ENCODE assay signal across 14 cellular contexts in the genomic region with DNA sequence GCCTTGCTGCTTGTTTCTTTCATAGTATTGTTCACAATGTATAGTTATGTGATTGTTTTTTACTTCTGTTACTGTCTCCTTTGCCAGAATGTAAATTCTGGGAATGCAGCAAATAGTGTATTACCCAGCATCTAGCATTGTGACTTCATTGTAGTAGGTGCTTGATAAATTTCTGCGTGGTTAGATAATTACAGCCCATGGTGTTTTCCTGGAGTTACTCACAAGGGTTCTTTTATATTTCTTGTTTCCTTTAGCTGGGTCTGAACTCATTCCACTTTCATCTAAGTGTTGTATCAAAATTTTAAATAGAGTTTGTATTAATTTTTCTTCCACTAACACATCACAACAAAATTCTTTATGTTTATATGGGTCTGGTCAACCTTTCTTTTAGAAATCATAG.
DNase-seq lines count a peak whose midpoint lies in the region; ATAC-seq, FAIRE-seq and TF ChIP-seq lines count a peak whose summit lies in the region.
"Had no signal": no experiment of that assay in that cellular context is flagged by ENCODE, and none has a peak within 500 bp of the region (broad histone marks: within the 10 kb centered on the region; RNA-seq: fewer than 3 reads in every experiment).

No MANE protein-coding gene starts in this region.

- peaks cover 55% of the 10 kb centered on the region for H3K4me1 Mint-ChIP-seq in activated T-helper 2 cell treated with anti-CD3 and anti-CD28 coated beads, Interferon-gamma antibody, Interleukin-2, Interleukin-4, amounts not matched to agents 10 μg/mL and 5 μg/mL and 100 μg/mL, durations not matched to agents 14 hours and 24 hours and 36 hours (ENCODE audit: low read depth)

- no peak for FAIRE-seq in D721Med (lab: Jason Lieb, UNC)

- no peak overlapping the region for H3K4me3 Mint-ChIP-seq in activated T-helper 2 cell treated with anti-CD3 and anti-CD28 coated beads, Interferon-gamma antibody, Interleukin-2, Interleukin-4, amounts not matched to agents 10 μg/mL and 5 μg/mL and 100 μg/mL, durations not matched to agents 14 hours and 24 hours and 36 hours (ENCODE audit: low read depth)
- H3K4me3 Mint-ChIP-seq: effector memory CD8-positive, alpha-beta T cell had no signal

- peaks cover 35% of the 10 kb centered on the region for H3K36me3 ChIP-seq in left ventricle myocardium inferior

- no peak for DNase-seq in left ventricle myocardium inferior
- no peak for DNase-seq in Right ventricle myocardium inferior (ENCODE audit: missing footprints)
- no peak for DNase-seq in activated T-helper 2 cell treated with anti-CD3 and anti-CD28 coated beads, Interferon-gamma antibody, Interleukin-2, Interleukin-4, amounts not matched to agents 10 μg/mL and 5 μg/mL and 100 μg/mL, durations not matched to agents 14 hours and 24 hours and 36 hours (ENCODE audit: low spot score)
- no peak for DNase-seq in D721Med (ENCODE audit: insufficient read length, low spot score)
- no peak for DNase-seq in NCI-H2081 treated with DMSO at 0.1 percent for 48 hours (lab: John Stamatoyannopoulos, UW)
- DNase-seq: effector memory CD8-positive, alpha-beta T cell; left cardiac atrium; NCI-H1092; NCI-H510A; SHP77 treated with DMSO at 0.1 percent for 48 hours had no signal

- no peak overlapping the region for H3K4me3 ChIP-seq in left ventricle myocardium inferior
- H3K4me3 ChIP-seq: BLaER1 had no signal

- H3K36me3 Mint-ChIP-seq in activated T-helper 2 cell treated with anti-CD3 and anti-CD28 coated beads, Interferon-gamma antibody, Interleukin-2, Interleukin-4, amounts not matched to agents 10 μg/mL and 5 μg/mL and 100 μg/mL, durations not matched to agents 14 hours and 24 hours and 36 hours (ENCODE audit: low read depth) = peaks cover 56% of the 10 kb centered on the region

- H3K27ac Mint-ChIP-seq in activated T-helper 2 cell treated with anti-CD3 and anti-CD28 coated beads, Interferon-gamma antibody, Interleukin-2, Interleukin-4, amounts not matched to agents 10 μg/mL and 5 μg/mL and 100 μg/mL, durations not matched to agents 14 hours and 24 hours and 36 hours = peak overlapping the region; percentile 60

- ATAC-seq in Right ventricle myocardium inferior = no peak
- no peak for ATAC-seq in GM21529 (IDR thresholded peaks at IDR 0.05; ENCODE audit: unreplicated experiment)
- ATAC-seq in GM18517 (IDR thresholded peaks at IDR 0.05; ENCODE audit: unreplicated experiment) = no peak
- ATAC-seq: effector memory CD8-positive, alpha-beta T cell had no signal

- intact Hi-C loops in left ventricle myocardium inferior (cut with micrococcal nuclease) (loop anchor here (5.0 to 10.0 kb wide), 2 partner anchors 313 to 415 kb away; no protein-coding TSS in a partner anchor), Right ventricle myocardium inferior (cut with DNase I) (loop anchor here (2.0 kb wide), 3 partner anchors 311 to 487 kb away; no protein-coding TSS in a partner anchor)
- intact Hi-C loops in activated T-helper 2 cell treated with anti-CD3 and anti-CD28 coated beads, Interferon-gamma antibody, Interleukin-2, Interleukin-4, amounts not matched to agents 10 μg/mL and 5 μg/mL and 100 μg/mL, durations not matched to agents 14 hours and 24 hours and 36 hours (cut with micrococcal nuclease) = loop anchor here (10.0 kb wide), 1 partner anchor 535 kb away; no protein-coding TSS in a partner anchor

- no peaks in the 10 kb centered on the region for H3K9me3 ChIP-seq in left ventricle myocardium inferior (replicated peaks)
- H3K9me3 ChIP-seq: BLaER1 had no signal

- H3K4me1 ChIP-seq in left ventricle myocardium inferior = peaks cover 67% of the 10 kb centered on the region

- H3K27me3 Mint-ChIP-seq in activated T-helper 2 cell treated with anti-CD3 and anti-CD28 coated beads, Interferon-gamma antibody, Interleukin-2, Interleukin-4, amounts not matched to agents 10 μg/mL and 5 μg/mL and 100 μg/mL, durations not matched to agents 14 hours and 24 hours and 36 hours (ENCODE audit: low read depth) = no peaks in the 10 kb centered on the region
- H3K27me3 Mint-ChIP-seq: effector memory CD8-positive, alpha-beta T cell had no signal

- no peaks in the 10 kb centered on the region for H3K27me3 ChIP-seq in left ventricle myocardium inferior (ENCODE audit: low read depth)
- no peaks in the 10 kb centered on the region for H3K27me3 ChIP-seq in layer of hippocampus (ENCODE audit: control insufficient read depth, insufficient read depth, low read length)
- H3K27me3 ChIP-seq: BLaER1 had no signal

- no peaks in the 10 kb centered on the region for H3K9me3 Mint-ChIP-seq in activated T-helper 2 cell treated with anti-CD3 and anti-CD28 coated beads, Interferon-gamma antibody, Interleukin-2, Interleukin-4, amounts not matched to agents 10 μg/mL and 5 μg/mL and 100 μg/mL, durations not matched to agents 14 hours and 24 hours and 36 hours
- H3K9me3 Mint-ChIP-seq: effector memory CD8-positive, alpha-beta T cell had no signal

- TF ChIP-seq CTCF in left ventricle myocardium inferior (IDR thresholded peaks at IDR 0.05; ENCODE audit: borderline replicate concordance) = no peak
- no peak for TF ChIP-seq CTCF in D721Med (IDR thresholded peaks at IDR 0.05; ENCODE audit: insufficient read depth, missing control alignments)

- H3K27ac ChIP-seq in left ventricle myocardium inferior (replicated peaks) = peak overlapping the region; percentile 73
- H3K27ac ChIP-seq in layer of hippocampus (ENCODE audit: low read depth, low read length) = peak overlapping the region; percentile 21
- H3K27ac ChIP-seq: BLaER1 had no signal
